In genomic region chr7:73528204-73528603, GRCh38 we compare ENCODE assay signal across 1 cellular context.
TF ChIP-seq lines count a peak whose summit lies in the region.

No MANE protein-coding gene starts in this region.

TF ChIP-seq in PFSK-1, 5 proteins besides CTCF, POLR2A, EP300 and RAD21 (continued from another document):
- TF ChIP-seq REST (IDR thresholded peaks at IDR 0.05; ENCODE audit: insufficient read depth in 1 of 2, low read depth in 2 of 2, low read length in 2 of 2): no peak
- TF ChIP-seq TAF1 (IDR thresholded peaks at IDR 0.05; ENCODE audit: borderline replicate concordance, insufficient read depth, low read length): no peak
